Comparison of ENCODE assay signal across 1 cellular context in the genomic region with DNA sequence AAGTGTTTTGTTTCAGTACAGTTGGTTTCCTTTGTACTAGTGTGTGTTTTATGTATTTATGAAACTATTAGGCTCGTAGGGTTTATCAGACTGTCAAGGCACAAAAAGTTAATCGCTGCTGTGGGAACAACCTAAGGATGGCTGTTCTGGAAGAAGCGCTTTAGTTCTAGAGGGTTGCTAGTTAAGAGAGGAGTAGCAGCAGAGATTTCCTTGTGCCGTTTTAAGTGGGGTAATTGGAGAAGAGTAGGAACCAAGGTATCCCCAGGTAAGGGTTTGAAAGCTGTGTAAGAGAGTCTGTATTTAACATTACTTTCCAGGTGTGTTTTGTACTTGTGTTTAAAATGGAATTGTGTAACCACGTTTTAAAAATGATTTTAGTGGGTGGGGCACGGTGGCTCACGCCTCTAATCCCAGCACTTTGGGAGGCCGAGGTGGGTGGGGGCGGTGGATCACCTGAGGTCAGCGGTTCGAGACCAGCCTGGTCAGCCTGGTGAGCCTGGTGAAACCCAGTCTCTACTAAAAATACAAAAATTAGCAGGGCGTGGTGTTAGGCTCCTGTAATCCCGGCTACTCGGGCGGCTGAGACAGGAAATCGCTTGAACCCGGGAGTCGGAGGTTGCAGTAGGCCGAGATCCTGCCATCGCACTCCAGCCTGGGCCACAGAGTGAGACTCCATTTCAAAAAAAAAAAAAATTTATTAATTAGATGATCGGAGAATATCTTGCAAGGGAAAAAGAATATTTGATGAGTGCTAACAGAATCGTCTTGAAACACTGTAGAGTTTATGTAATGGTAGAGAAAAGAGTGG.
TF ChIP-seq lines count a peak whose summit lies in the region.

No MANE protein-coding gene starts in this region.

TF ChIP-seq in GM23338, 12 proteins besides CTCF, POLR2A, EP300 and RAD21 (continued from another document):
- TF ChIP-seq ZNF331 (CRISPR knock-in tag; IDR thresholded peaks at IDR 0.05; ENCODE audit: low read depth) (no peak), REST (IDR thresholded peaks at IDR 0.05; ENCODE audit: unreplicated experiment) (no peak), STAT1 (IDR thresholded peaks at IDR 0.05; ENCODE audit: unreplicated experiment) (no peak), ZNF114 (CRISPR knock-in tag; IDR thresholded peaks at IDR 0.05) (no peak), EZH2phosphoT487 (IDR thresholded peaks at IDR 0.05; ENCODE audit: unreplicated experiment) (no peak), JUNB (IDR thresholded peaks at IDR 0.05; ENCODE audit: unreplicated experiment) (no peak), NANOG (IDR thresholded peaks at IDR 0.05; ENCODE audit: borderline replicate concordance) (no peak), CREB1 (CRISPR knock-in tag; IDR thresholded peaks at IDR 0.05; ENCODE audit: low read depth) (no peak)
- TF ChIP-seq, protein P1, sequence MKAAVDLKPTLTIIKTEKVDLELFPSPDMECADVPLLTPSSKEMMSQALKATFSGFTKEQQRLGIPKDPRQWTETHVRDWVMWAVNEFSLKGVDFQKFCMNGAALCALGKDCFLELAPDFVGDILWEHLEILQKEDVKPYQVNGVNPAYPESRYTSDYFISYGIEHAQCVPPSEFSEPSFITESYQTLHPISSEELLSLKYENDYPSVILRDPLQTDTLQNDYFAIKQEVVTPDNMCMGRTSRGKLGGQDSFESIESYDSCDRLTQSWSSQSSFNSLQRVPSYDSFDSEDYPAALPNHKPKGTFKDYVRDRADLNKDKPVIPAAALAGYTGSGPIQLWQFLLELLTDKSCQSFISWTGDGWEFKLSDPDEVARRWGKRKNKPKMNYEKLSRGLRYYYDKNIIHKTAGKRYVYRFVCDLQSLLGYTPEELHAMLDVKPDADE (IDR thresholded peaks at IDR 0.05) = no peak
